13 cellular contexts compared by ENCODE assay signal in the genomic region with DNA sequence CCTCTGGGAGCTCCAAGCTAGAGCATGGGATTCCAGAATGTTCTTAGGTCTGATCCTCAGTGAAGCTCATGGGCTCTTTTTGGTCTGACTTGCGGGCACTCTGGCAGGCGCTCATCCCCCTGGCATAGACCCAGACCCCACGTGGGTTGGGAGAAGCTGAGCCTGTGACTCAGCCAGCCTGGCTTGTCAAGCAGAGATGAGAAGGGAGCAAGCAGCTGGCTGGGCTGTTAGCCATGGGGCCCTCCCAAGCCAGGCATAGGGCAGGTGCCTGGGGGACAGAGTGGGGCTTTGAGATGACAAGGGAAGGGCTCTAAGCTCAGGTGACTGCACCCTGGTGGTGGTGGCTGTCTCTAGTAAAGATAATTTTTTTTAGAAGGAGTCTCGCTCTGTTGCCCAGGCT.
DNase-seq lines count a peak whose midpoint lies in the region; ATAC-seq, FAIRE-seq and TF ChIP-seq lines count a peak whose summit lies in the region.
"Had no signal": no experiment of that assay in that cellular context is flagged by ENCODE, and none has a peak within 500 bp of the region (broad histone marks: within the 10 kb centered on the region; RNA-seq: fewer than 3 reads in every experiment).

No MANE protein-coding gene starts in this region.

- H4K20me1 ChIP-seq in astrocyte (ENCODE audit: insufficient read depth, low read length): no peaks in the 10 kb centered on the region

- H3K27me3 ChIP-seq in astrocyte (ENCODE audit: insufficient read depth, low read length): no peaks in the 10 kb centered on the region
- H3K27me3 ChIP-seq in mesenchymal stem cell (ENCODE audit: control insufficient read depth in 1 of 2, insufficient read depth in 1 of 2, low read length in 2 of 2): peaks cover 13 to 76% of the 10 kb centered on the region in 2 experiments
- H3K27me3 ChIP-seq in CD4-positive, alpha-beta T cell (ENCODE audit: control insufficient read depth, insufficient read depth, low read length): no peaks in the 10 kb centered on the region
- no peaks in the 10 kb centered on the region for H3K27me3 ChIP-seq in vagina

- no peak overlapping the region for H2BK12ac ChIP-seq in mesenchymal stem cell (ENCODE audit: low read length in 2 of 2)

- H3K4me3 Mint-ChIP-seq in astrocyte (ENCODE audit: unreplicated experiment): no peak overlapping the region
- no peak overlapping the region for H3K4me3 Mint-ChIP-seq in CD4-positive, alpha-beta T cell
- H3K4me3 Mint-ChIP-seq: T-helper 1 cell treated with Interleukin-12 subunit alpha and Interleukin-12 subunit beta and Interleukin-4 antibody, amounts not matched to agents 30 μg/mL and 1 μg/mL, for 36 hours had no signal

- no peaks in the 10 kb centered on the region for H3K4me1 ChIP-seq in astrocyte (ENCODE audit: insufficient read depth, low read length)
- peaks cover 3% of the 10 kb centered on the region for H3K4me1 ChIP-seq in mesenchymal stem cell (ENCODE audit: control insufficient read depth, insufficient read depth, low read depth, low read length)
- no peaks in the 10 kb centered on the region for H3K4me1 ChIP-seq in vagina

- H3K9me3 Mint-ChIP-seq in astrocyte (ENCODE audit: unreplicated experiment): no peaks in the 10 kb centered on the region
- H3K9me3 Mint-ChIP-seq in CD4-positive, alpha-beta T cell: no peaks in the 10 kb centered on the region
- H3K9me3 Mint-ChIP-seq: T-helper 1 cell treated with Interleukin-12 subunit alpha and Interleukin-12 subunit beta and Interleukin-4 antibody, amounts not matched to agents 30 μg/mL and 1 μg/mL, for 36 hours had no signal

- peaks cover 13% of the 10 kb centered on the region for H3K27me3 Mint-ChIP-seq in astrocyte (ENCODE audit: low read depth, unreplicated experiment)
- no peaks in the 10 kb centered on the region for H3K27me3 Mint-ChIP-seq in CD4-positive, alpha-beta T cell

- H3K4me2 ChIP-seq in astrocyte (ENCODE audit: low read length): no peak overlapping the region
- H3K4me2 ChIP-seq in mesenchymal stem cell (ENCODE audit: low read length, poor library complexity, severe bottlenecking): no peak overlapping the region

- no peak overlapping the region for H3K27ac ChIP-seq in astrocyte (ENCODE audit: low read depth, low read length)
- no peak overlapping the region for H3K27ac ChIP-seq in mesenchymal stem cell (ENCODE audit: low read length, poor library complexity, severe bottlenecking)
- H3K27ac ChIP-seq in CD4-positive, alpha-beta T cell (ENCODE audit: low read depth, low read length): no peak overlapping the region
- H3K27ac ChIP-seq in vagina: no peak overlapping the region

- POLR2A ChIA-PET in CD4-positive, alpha-beta T cell (lab: Charles Lee): no interaction called here

- H3K4me1 Mint-ChIP-seq in astrocyte (ENCODE audit: low read depth, unreplicated experiment): no peaks in the 10 kb centered on the region
- no peaks in the 10 kb centered on the region for H3K4me1 Mint-ChIP-seq in CD4-positive, alpha-beta T cell (ENCODE audit: low read depth)

- no peaks in the 10 kb centered on the region for H3K36me3 Mint-ChIP-seq in astrocyte (ENCODE audit: low read depth, unreplicated experiment)
- H3K36me3 Mint-ChIP-seq in CD4-positive, alpha-beta T cell (ENCODE audit: low read depth): no peaks in the 10 kb centered on the region

- no peak overlapping the region for H3K4ac ChIP-seq in mesenchymal stem cell (ENCODE audit: low read depth in 1 of 2, low read length in 2 of 2)

- H3K4me3 ChIP-seq in AG10803 (ENCODE audit: low read length): no peak overlapping the region
- H3K4me3 ChIP-seq in astrocyte (ENCODE audit: insufficient read depth, low read depth, low read length): no peak overlapping the region
- H3K4me3 ChIP-seq in mesenchymal stem cell (ENCODE audit: insufficient read depth in 1 of 2, low read depth in 1 of 2, low read length in 2 of 2): no peak overlapping the region
- no peak overlapping the region for H3K4me3 ChIP-seq in vagina

- H3K18ac ChIP-seq in mesenchymal stem cell (ENCODE audit: low read depth in 1 of 2, low read length in 2 of 2): no peak overlapping the region

- no peaks in the 10 kb centered on the region for H3K79me1 ChIP-seq in mesenchymal stem cell (replicated peaks; ENCODE audit: low read length, poor library complexity, severe bottlenecking)

- H4K8ac ChIP-seq in mesenchymal stem cell (ENCODE audit: low read length): no peak overlapping the region

- no peaks in the 10 kb centered on the region for H3K9me3 ChIP-seq in astrocyte (ENCODE audit: insufficient read depth, low read depth, low read length)
- H3K9me3 ChIP-seq in mesenchymal stem cell (ENCODE audit: control insufficient read depth, low read length): no peaks in the 10 kb centered on the region
- H3K9me3 ChIP-seq in CD4-positive, alpha-beta T cell (ENCODE audit: control insufficient read depth, low read length): no peaks in the 10 kb centered on the region
- no peaks in the 10 kb centered on the region for H3K9me3 ChIP-seq in vagina

- no peak overlapping the region for H2BK5ac ChIP-seq in mesenchymal stem cell (ENCODE audit: low read depth, low read length, poor library complexity, severe bottlenecking)

- TF ChIP-seq POLR2A in vagina (IDR thresholded peaks at IDR 0.05) (no peak), erythroblast (IDR thresholded peaks at IDR 0.05; ENCODE audit: low read length) (no peak)

- no peaks in the 10 kb centered on the region for H3K36me3 ChIP-seq in astrocyte (ENCODE audit: insufficient read depth, low read length)
- no peaks in the 10 kb centered on the region for H3K36me3 ChIP-seq in mesenchymal stem cell (ENCODE audit: control insufficient read depth in 1 of 2, insufficient read depth in 2 of 2, low read depth in 1 of 2, low read length in 2 of 2)
- no peaks in the 10 kb centered on the region for H3K36me3 ChIP-seq in vagina

- no peak for TF ChIP-seq CTCF in AG10803 (conservative IDR thresholded peaks at IDR 0.05; ENCODE audit: low read length)
- TF ChIP-seq CTCF in astrocyte (IDR thresholded peaks at IDR 0.05; ENCODE audit: insufficient read depth, low read depth, low read length): no peak
- no peak for TF ChIP-seq CTCF in CD4-positive, alpha-beta T cell (IDR thresholded peaks at IDR 0.05)
- no peak for TF ChIP-seq CTCF in vagina (IDR thresholded peaks at IDR 0.05)

- no peak overlapping the region for H3K23ac ChIP-seq in mesenchymal stem cell (ENCODE audit: low read length in 2 of 2)

- WGBS in mesenchymal stem cell: 80% methylated on average over 4 of the region's 4 CpGs

- FAIRE-seq in astrocyte (lab: Jason Lieb, UNC): no peak
- FAIRE-seq: H1 had no signal

- H3K27ac Mint-ChIP-seq in astrocyte (ENCODE audit: unreplicated experiment): no peak overlapping the region
- H3K27ac Mint-ChIP-seq in CD4-positive, alpha-beta T cell: no peak overlapping the region
- H3K27ac Mint-ChIP-seq: T-helper 1 cell treated with Interleukin-12 subunit alpha and Interleukin-12 subunit beta and Interleukin-4 antibody, amounts not matched to agents 30 μg/mL and 1 μg/mL, for 36 hours had no signal

- no peak overlapping the region for H3K9ac ChIP-seq in astrocyte (ENCODE audit: low read length)
- no peak overlapping the region for H3K9ac ChIP-seq in mesenchymal stem cell (ENCODE audit: low read length)

- no peak overlapping the region for H2BK120ac ChIP-seq in mesenchymal stem cell (ENCODE audit: low read depth, low read length)

- no peak overlapping the region for H2BK15ac ChIP-seq in mesenchymal stem cell (ENCODE audit: low read depth, poor library complexity, severe bottlenecking)

- peak; percentile 53 for ATAC-seq in left lobe of liver
- no peak for ATAC-seq in CD4-positive, alpha-beta T cell (ENCODE audit: poor library complexity)

- CTCF ChIA-PET in CD4-positive, alpha-beta T cell (lab: Charles Lee): no interaction called here

- DNase-seq in AG10803 (ENCODE audit: low read depth): peak; percentile 80
- DNase-seq in LHCN-M2 (ENCODE audit: low read depth): peak; percentile 3
- peak; percentile 43 for DNase-seq in astrocyte (ENCODE audit: low read depth)
- no peak for DNase-seq in left lobe of liver (ENCODE audit: low spot score)
- no peak for DNase-seq in mesenchymal stem cell
- no peak for DNase-seq in CD4-positive, alpha-beta T cell
- DNase-seq in vagina (ENCODE audit: extremely low spot score in 2 of 2): no peak
- no peak for DNase-seq in erythroblast (lab: John Stamatoyannopoulos, UW)
- DNase-seq: central memory CD4-positive, alpha-beta T cell; NCI-H2081 treated with DMSO at 0.1 percent for 48 hours; stimulated activated CD4-positive, alpha-beta T cell treated with anti-CD3 and anti-CD28 coated beads, Interleukin-2, amount 100 ng/mL, for 24 hours had no signal

- H4K91ac ChIP-seq in mesenchymal stem cell (ENCODE audit: low read length): no peak overlapping the region

- H3K79me2 ChIP-seq in astrocyte (ENCODE audit: insufficient read depth, low read length): no peaks in the 10 kb centered on the region

- H2AFZ ChIP-seq in astrocyte (ENCODE audit: low read depth, low read length) (no peak overlapping the region), mesenchymal stem cell (ENCODE audit: low read depth, low read length) (no peak overlapping the region)

- H3K14ac ChIP-seq in mesenchymal stem cell (ENCODE audit: low read length in 2 of 2): no peak overlapping the region

- intact Hi-C loops in CD4-positive, alpha-beta T cell (cut with DNase I, micrococcal nuclease): no loop called here
- intact Hi-C loops in vagina (cut with DNase I): no loop called here

- H2AK5ac ChIP-seq in mesenchymal stem cell (ENCODE audit: low read length, severe bottlenecking): no peak overlapping the region

Comparison
In these comparisons a context has a peak if more than half of its experiments do, and no peak if none do; other contexts are left out.
1. DNase-seq: peak in AG10803 (single experiment), LHCN-M2 (single experiment) and astrocyte (single experiment); none in left lobe of liver (single experiment), mesenchymal stem cell (single experiment), CD4-positive, alpha-beta T cell (0 of 10), vagina (0 of 2) and erythroblast (0 of 2).